In the genomic region with DNA sequence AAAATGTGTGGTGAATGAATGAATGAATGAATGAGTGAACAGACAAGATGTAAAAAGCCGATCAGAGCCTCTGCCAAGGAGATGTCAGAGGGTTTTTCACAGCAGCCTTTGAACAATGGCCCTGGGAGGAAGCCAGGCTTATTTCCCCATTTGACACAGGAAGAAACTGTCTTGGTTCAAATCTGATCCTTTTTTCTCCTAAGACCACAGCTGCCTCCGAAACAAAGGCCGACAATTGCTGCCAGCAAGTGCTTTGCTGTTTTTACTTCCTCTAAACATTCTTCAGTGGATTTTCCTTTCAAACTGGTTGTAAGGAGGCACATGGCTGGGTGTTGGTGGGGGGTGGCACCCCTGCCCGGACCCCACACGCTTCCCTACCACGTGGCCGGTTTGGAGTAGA, we compare ENCODE assay signal across 2 cellular contexts.
TF ChIP-seq lines count a peak whose summit lies in the region.

No MANE protein-coding gene starts in this region.

TF ChIP-seq in GM12878, 131 proteins besides CTCF, POLR2A, EP300 and RAD21:
- TF ChIP-seq SMARCA5 (IDR thresholded peaks at IDR 0.05) (no peak), ZNF24 (IDR thresholded peaks at IDR 0.05) (peak; percentile 87)

TF ChIP-seq in GM23338, 12 proteins besides CTCF, POLR2A, EP300 and RAD21:
- no peak for TF ChIP-seq JUNB (IDR thresholded peaks at IDR 0.05; ENCODE audit: unreplicated experiment)
- TF ChIP-seq, protein P1, sequence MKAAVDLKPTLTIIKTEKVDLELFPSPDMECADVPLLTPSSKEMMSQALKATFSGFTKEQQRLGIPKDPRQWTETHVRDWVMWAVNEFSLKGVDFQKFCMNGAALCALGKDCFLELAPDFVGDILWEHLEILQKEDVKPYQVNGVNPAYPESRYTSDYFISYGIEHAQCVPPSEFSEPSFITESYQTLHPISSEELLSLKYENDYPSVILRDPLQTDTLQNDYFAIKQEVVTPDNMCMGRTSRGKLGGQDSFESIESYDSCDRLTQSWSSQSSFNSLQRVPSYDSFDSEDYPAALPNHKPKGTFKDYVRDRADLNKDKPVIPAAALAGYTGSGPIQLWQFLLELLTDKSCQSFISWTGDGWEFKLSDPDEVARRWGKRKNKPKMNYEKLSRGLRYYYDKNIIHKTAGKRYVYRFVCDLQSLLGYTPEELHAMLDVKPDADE (IDR thresholded peaks at IDR 0.05): no peak
- no peak for TF ChIP-seq CREB1 (CRISPR knock-in tag; IDR thresholded peaks at IDR 0.05; ENCODE audit: low read depth)
- TF ChIP-seq, protein P2, sequence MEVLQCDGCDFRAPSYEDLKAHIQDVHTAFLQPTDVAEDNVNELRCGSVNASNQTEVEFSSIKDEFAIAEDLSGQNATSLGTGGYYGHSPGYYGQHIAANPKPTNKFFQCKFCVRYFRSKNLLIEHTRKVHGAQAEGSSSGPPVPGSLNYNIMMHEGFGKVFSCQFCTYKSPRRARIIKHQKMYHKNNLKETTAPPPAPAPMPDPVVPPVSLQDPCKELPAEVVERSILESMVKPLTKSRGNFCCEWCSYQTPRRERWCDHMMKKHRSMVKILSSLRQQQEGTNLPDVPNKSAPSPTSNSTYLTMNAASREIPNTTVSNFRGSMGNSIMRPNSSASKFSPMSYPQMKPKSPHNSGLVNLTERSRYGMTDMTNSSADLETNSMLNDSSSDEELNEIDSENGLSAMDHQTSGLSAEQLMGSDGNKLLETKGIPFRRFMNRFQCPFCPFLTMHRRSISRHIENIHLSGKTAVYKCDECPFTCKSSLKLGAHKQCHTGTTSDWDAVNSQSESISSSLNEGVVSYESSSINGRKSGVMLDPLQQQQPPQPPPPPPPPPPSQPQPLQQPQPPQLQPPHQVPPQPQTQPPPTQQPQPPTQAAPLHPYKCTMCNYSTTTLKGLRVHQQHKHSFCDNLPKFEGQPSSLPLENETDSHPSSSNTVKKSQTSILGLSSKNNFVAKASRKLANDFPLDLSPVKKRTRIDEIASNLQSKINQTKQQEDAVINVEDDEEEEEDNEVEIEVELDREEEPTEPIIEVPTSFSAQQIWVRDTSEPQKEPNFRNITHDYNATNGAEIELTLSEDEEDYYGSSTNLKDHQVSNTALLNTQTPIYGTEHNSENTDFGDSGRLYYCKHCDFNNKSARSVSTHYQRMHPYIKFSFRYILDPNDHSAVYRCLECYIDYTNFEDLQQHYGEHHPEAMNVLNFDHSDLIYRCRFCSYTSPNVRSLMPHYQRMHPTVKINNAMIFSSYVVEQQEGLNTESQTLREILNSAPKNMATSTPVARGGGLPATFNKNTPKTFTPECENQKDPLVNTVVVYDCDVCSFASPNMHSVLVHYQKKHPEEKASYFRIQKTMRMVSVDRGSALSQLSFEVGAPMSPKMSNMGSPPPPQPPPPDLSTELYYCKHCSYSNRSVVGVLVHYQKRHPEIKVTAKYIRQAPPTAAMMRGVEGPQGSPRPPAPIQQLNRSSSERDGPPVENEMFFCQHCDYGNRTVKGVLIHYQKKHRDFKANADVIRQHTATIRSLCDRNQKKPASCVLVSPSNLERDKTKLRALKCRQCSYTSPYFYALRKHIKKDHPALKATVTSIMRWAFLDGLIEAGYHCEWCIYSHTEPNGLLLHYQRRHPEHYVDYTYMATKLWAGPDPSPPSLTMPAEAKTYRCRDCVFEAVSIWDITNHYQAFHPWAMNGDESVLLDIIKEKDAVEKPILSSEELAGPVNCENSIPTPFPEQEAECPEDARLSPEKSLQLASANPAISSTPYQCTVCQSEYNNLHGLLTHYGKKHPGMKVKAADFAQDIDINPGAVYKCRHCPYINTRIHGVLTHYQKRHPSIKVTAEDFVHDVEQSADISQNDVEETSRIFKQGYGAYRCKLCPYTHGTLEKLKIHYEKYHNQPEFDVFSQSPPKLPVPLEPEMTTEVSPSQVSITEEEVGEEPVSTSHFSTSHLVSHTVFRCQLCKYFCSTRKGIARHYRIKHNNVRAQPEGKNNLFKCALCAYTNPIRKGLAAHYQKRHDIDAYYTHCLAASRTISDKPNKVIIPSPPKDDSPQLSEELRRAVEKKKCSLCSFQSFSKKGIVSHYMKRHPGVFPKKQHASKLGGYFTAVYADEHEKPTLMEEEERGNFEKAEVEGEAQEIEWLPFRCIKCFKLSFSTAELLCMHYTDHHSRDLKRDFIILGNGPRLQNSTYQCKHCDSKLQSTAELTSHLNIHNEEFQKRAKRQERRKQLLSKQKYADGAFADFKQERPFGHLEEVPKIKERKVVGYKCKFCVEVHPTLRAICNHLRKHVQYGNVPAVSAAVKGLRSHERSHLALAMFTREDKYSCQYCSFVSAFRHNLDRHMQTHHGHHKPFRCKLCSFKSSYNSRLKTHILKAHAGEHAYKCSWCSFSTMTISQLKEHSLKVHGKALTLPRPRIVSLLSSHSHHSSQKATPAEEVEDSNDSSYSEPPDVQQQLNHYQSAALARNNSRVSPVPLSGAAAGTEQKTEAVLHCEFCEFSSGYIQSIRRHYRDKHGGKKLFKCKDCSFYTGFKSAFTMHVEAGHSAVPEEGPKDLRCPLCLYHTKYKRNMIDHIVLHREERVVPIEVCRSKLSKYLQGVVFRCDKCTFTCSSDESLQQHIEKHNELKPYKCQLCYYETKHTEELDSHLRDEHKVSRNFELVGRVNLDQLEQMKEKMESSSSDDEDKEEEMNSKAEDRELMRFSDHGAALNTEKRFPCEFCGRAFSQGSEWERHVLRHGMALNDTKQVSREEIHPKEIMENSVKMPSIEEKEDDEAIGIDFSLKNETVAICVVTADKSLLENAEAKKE (CRISPR knock-in tag; IDR thresholded peaks at IDR 0.05): no peak
- TF ChIP-seq EZH2phosphoT487 (IDR thresholded peaks at IDR 0.05; ENCODE audit: unreplicated experiment): no peak
- no peak for TF ChIP-seq POLR2AphosphoS5 (IDR thresholded peaks at IDR 0.05; ENCODE audit: low read depth)
- no peak for TF ChIP-seq EZH2 (IDR thresholded peaks at IDR 0.05; ENCODE audit: low read depth, unreplicated experiment)
- TF ChIP-seq ZNF331 (CRISPR knock-in tag; IDR thresholded peaks at IDR 0.05; ENCODE audit: low read depth): no peak
- TF ChIP-seq, protein P3, sequence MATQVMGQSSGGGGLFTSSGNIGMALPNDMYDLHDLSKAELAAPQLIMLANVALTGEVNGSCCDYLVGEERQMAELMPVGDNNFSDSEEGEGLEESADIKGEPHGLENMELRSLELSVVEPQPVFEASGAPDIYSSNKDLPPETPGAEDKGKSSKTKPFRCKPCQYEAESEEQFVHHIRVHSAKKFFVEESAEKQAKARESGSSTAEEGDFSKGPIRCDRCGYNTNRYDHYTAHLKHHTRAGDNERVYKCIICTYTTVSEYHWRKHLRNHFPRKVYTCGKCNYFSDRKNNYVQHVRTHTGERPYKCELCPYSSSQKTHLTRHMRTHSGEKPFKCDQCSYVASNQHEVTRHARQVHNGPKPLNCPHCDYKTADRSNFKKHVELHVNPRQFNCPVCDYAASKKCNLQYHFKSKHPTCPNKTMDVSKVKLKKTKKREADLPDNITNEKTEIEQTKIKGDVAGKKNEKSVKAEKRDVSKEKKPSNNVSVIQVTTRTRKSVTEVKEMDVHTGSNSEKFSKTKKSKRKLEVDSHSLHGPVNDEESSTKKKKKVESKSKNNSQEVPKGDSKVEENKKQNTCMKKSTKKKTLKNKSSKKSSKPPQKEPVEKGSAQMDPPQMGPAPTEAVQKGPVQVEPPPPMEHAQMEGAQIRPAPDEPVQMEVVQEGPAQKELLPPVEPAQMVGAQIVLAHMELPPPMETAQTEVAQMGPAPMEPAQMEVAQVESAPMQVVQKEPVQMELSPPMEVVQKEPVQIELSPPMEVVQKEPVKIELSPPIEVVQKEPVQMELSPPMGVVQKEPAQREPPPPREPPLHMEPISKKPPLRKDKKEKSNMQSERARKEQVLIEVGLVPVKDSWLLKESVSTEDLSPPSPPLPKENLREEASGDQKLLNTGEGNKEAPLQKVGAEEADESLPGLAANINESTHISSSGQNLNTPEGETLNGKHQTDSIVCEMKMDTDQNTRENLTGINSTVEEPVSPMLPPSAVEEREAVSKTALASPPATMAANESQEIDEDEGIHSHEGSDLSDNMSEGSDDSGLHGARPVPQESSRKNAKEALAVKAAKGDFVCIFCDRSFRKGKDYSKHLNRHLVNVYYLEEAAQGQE (IDR thresholded peaks at IDR 0.05; ENCODE audit: unreplicated experiment): no peak
- no peak for TF ChIP-seq ZNF114 (CRISPR knock-in tag; IDR thresholded peaks at IDR 0.05)
- TF ChIP-seq STAT1 (IDR thresholded peaks at IDR 0.05; ENCODE audit: unreplicated experiment): no peak
- no peak for TF ChIP-seq NANOG (IDR thresholded peaks at IDR 0.05; ENCODE audit: borderline replicate concordance)
